Comparison of ENCODE assay signal across 17 cellular contexts in genomic region chr2:84492571-84492970, GRCh38. TPM values are rescaled to one million over a fixed set of nuclear protein-coding genes. Genes with fewer than 3 reads are reported as not detected.
DNase-seq lines count a peak whose midpoint lies in the region; ATAC-seq and TF ChIP-seq lines count a peak whose summit lies in the region.
"Had no signal": no experiment of that assay in that cellular context is flagged by ENCODE, and none has a peak within 500 bp of the region (broad histone marks: within the 10 kb centered on the region; RNA-seq: fewer than 3 reads in every experiment).

No MANE protein-coding gene starts in this region.

- DNase-seq in DND-41 (no peak), medulla oblongata (ENCODE audit: extremely low spot score) (no peak), GOT3 (lab: John Stamatoyannopoulos, UW) (no peak), NCI-H345 treated with DMSO at 0.1 percent for 48 hours (lab: John Stamatoyannopoulos, UW; ENCODE audit: unreplicated experiment) (no peak), G401 (ENCODE audit: low spot score) (no peak)
- DNase-seq: activated CD4-positive, CD25-positive, alpha-beta regulatory T cell treated with anti-CD3 and anti-CD28 coated beads, Interleukin-2, amount 50 U/mL, for 72 hours; activated CD8-positive, alpha-beta memory T cell treated with anti-CD3 and anti-CD28 coated beads, Interleukin-2, amount 50 U/mL, for 48 hours; activated naive CD8-positive, alpha-beta T cell treated with anti-CD3 and anti-CD28 coated beads, Interleukin-2, amount 10 ng/mL, durations not matched to agents 7 days and 5 days; left ventricle myocardium superior; NCI-H1092 treated with DMSO at 0.1 percent for 48 hours; NCI-H226; nephron progenitor cell; stomach; T-helper 1 cell had no signal

- peak; percentile 27 for TF ChIP-seq CTCF in DND-41 (IDR thresholded peaks at IDR 0.05; ENCODE audit: borderline replicate concordance, extremely low read depth, low read length, poor library complexity, severe bottlenecking)
- peak; percentile 31; the same call in 1 of the 2 replicates for TF ChIP-seq CTCF in LNCAP (IDR thresholded peaks at IDR 0.05)
- TF ChIP-seq CTCF in VCaP (conservative IDR thresholded peaks at IDR 0.05), result peak; percentile 35
- peak; percentile 58 for TF ChIP-seq CTCF in neural cell (IDR thresholded peaks at IDR 0.05; ENCODE audit: poor library complexity, severe bottlenecking)

- no peaks in the 10 kb centered on the region for H3K9me3 ChIP-seq in DND-41 (ENCODE audit: insufficient read depth, low read length, severe bottlenecking)
- H3K9me3 ChIP-seq in neural cell (ENCODE audit: low read length), result no peaks in the 10 kb centered on the region
- H3K9me3 ChIP-seq: stomach had no signal

- ATAC-seq in DND-41 (ENCODE audit: insufficient read depth, low read depth), result no peak
- ATAC-seq: left ventricle myocardium superior had no signal

- no peaks in the 10 kb centered on the region for H3K36me3 ChIP-seq in DND-41 (ENCODE audit: insufficient read depth, low read length)
- H3K36me3 ChIP-seq in neural cell (ENCODE audit: insufficient read depth, low read length), result no peaks in the 10 kb centered on the region
- H3K36me3 ChIP-seq: stomach had no signal

- in situ Hi-C loops in G401 (cut with HindIII; ENCODE audit: low sequenced_read_pairs), result no loop called here

- H3K9ac ChIP-seq in DND-41 (ENCODE audit: low read depth, low read length) (no peak overlapping the region), neural cell (ENCODE audit: low read length) (no peak overlapping the region)

- H3K4me1 ChIP-seq in DND-41 (ENCODE audit: insufficient read depth, low read length), result no peaks in the 10 kb centered on the region

- peak; percentile 64 for TF ChIP-seq RAD21 in neural cell (conservative IDR thresholded peaks at IDR 0.05)

- H3K27me3 ChIP-seq in DND-41 (ENCODE audit: insufficient read depth, low read length, poor library complexity), result peaks cover 23% of the 10 kb centered on the region
- H3K27me3 ChIP-seq in neural cell (ENCODE audit: insufficient read depth, low read depth, low read length), result no peaks in the 10 kb centered on the region
- H3K27me3 ChIP-seq: stomach had no signal

- no peak overlapping the region for H3K27ac ChIP-seq in DND-41 (ENCODE audit: low read length)
- H3K27ac ChIP-seq in VCaP, result no peak overlapping the region
- H3K27ac ChIP-seq in neural cell (ENCODE audit: low read length), result no peak overlapping the region
- H3K27ac ChIP-seq: stomach had no signal

- TF ChIP-seq EP300 in neural cell (conservative IDR thresholded peaks at IDR 0.05; ENCODE audit: poor library complexity, severe bottlenecking), result no peak

- H3K9me2 ChIP-seq in neural cell (ENCODE audit: insufficient read depth, low read length), result no peaks in the 10 kb centered on the region

- H4K20me1 ChIP-seq in DND-41 (ENCODE audit: insufficient read depth, low read length), result no peaks in the 10 kb centered on the region
- no peaks in the 10 kb centered on the region for H4K20me1 ChIP-seq in neural cell (ENCODE audit: insufficient read depth)

- H2AFZ ChIP-seq in DND-41 (ENCODE audit: low read depth, low read length) (no peak overlapping the region), neural cell (ENCODE audit: low read depth, low read length) (no peak overlapping the region)

- no peak overlapping the region for H3K4me3 ChIP-seq in DND-41 (ENCODE audit: low read depth in 1 of 2, low read length in 2 of 2)
- no peak overlapping the region for H3K4me3 ChIP-seq in neural cell (ENCODE audit: low read length)
- H3K4me3 ChIP-seq: stomach had no signal

- H3K79me2 ChIP-seq in DND-41 (ENCODE audit: insufficient read depth, low read length), result no peaks in the 10 kb centered on the region
- H3K79me2 ChIP-seq in neural cell (replicated peaks; ENCODE audit: insufficient read depth, low read length), result no peaks in the 10 kb centered on the region

- H3K4me2 ChIP-seq in DND-41 (ENCODE audit: insufficient read depth, low read length) (no peak overlapping the region), neural cell (ENCODE audit: low read length) (no peak overlapping the region)

- H3F3A ChIP-seq in neural cell (ENCODE audit: insufficient read depth, low read length, poor library complexity, severe bottlenecking), result no peaks in the 10 kb centered on the region

TF ChIP-seq in neural cell, 6 proteins besides CTCF, POLR2A, EP300 and RAD21:
- TF ChIP-seq TAF1 (IDR thresholded peaks at IDR 0.05; ENCODE audit: low read depth) (no peak), EZH2 (IDR thresholded peaks at IDR 0.05; ENCODE audit: borderline replicate concordance, insufficient read depth, low read length, poor library complexity, severe bottlenecking) (no peak), MXI1 (conservative IDR thresholded peaks at IDR 0.05; ENCODE audit: poor library complexity, severe bottlenecking) (no peak), POLR2AphosphoS5 (IDR thresholded peaks at IDR 0.05) (no peak), SMC3 (conservative IDR thresholded peaks at IDR 0.05; ENCODE audit: poor library complexity) (peak; percentile 68), REST (IDR thresholded peaks at IDR 0.05; ENCODE audit: borderline replicate concordance) (no peak)
TF ChIP-seq in neural cell: peak in this region for 1.

RNA-seq across cellular contexts. Expression of gene DNAH6, which starts 23.7 kb away (rescaled TPM):
- polyA plus RNA-seq in neural cell, result 2.1 and 2.5 TPM in 2 replicates
- polyA minus RNA-seq in neural cell, result 11.9 and 14.1 TPM in 2 replicates
- total RNA-seq in G401 (2014; rRNA removed; shearing (Covaris generic)), result under 0.01 TPM in 2 replicates

RNA-seq across cellular contexts. Expression of gene SUCLG1, which starts 33.5 kb away (rescaled TPM):
- polyA plus RNA-seq in neural cell, result 135 and 205 TPM in 2 replicates
- 73.5 and 82.9 TPM in 2 replicates for polyA minus RNA-seq in neural cell
- 33.3 and 49.6 TPM in 2 replicates for total RNA-seq in G401 (2014; rRNA removed; shearing (Covaris generic))
